ENCODE assay signal across 1 cellular context in the genomic region with DNA sequence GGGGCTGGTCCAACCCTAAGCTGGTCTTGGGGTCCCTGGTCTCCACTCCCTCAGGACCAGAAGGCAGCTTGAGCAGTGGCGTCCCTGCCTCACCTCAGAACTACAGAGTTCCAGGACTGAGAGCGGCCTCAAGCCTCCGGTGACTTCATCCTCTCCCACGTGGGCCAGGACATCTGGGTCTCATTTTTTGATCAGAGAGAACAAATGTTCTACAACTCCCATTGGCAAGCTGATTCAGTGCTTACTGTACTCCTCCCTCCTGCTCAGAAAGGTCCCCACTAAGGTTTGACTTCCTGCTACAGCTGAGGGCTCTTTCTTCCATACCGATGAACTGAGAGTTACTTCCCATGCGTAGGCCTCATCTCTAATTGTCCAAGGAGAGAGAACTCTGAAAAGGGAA.
TF ChIP-seq lines count a peak whose summit lies in the region.

No MANE protein-coding gene starts in this region.

TF ChIP-seq in HepG2, 621 proteins besides CTCF, POLR2A, EP300 and RAD21 (continued from another document):
- TF ChIP-seq, protein P1, sequence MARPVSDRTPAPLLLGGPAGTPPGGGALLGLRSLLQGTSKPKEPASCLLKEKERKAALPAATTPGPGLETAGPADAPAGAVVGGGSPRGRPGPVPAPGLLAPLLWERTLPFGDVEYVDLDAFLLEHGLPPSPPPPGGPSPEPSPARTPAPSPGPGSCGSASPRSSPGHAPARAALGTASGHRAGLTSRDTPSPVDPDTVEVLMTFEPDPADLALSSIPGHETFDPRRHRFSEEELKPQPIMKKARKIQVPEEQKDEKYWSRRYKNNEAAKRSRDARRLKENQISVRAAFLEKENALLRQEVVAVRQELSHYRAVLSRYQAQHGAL (CRISPR knock-in tag; IDR thresholded peaks at IDR 0.05; ENCODE audit: not compliant biosample characterization), result no peak
- TF ChIP-seq ARHGAP35 (CRISPR knock-in tag; IDR thresholded peaks at IDR 0.05; ENCODE audit: borderline replicate concordance), result no peak
- no peak for TF ChIP-seq RFXAP (CRISPR knock-in tag; IDR thresholded peaks at IDR 0.05; ENCODE audit: borderline replicate concordance)
- TF ChIP-seq, protein P2, sequence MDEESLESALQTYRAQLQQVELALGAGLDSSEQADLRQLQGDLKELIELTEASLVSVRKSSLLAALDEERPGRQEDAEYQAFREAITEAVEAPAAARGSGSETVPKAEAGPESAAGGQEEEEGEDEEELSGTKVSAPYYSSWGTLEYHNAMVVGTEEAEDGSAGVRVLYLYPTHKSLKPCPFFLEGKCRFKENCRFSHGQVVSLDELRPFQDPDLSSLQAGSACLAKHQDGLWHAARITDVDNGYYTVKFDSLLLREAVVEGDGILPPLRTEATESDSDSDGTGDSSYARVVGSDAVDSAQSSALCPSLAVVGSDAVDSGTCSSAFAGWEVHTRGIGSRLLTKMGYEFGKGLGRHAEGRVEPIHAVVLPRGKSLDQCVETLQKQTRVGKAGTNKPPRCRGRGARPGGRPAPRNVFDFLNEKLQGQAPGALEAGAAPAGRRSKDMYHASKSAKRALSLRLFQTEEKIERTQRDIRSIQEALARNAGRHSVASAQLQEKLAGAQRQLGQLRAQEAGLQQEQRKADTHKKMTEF (CRISPR knock-in tag; IDR thresholded peaks at IDR 0.05), result no peak
- TF ChIP-seq ZNF383 (CRISPR knock-in tag; IDR thresholded peaks at IDR 0.05; ENCODE audit: borderline replicate concordance), result no peak
TF ChIP-seq in HepG2: peak in this region for 0.
